8 cellular contexts compared by ENCODE assay signal in the genomic region with DNA sequence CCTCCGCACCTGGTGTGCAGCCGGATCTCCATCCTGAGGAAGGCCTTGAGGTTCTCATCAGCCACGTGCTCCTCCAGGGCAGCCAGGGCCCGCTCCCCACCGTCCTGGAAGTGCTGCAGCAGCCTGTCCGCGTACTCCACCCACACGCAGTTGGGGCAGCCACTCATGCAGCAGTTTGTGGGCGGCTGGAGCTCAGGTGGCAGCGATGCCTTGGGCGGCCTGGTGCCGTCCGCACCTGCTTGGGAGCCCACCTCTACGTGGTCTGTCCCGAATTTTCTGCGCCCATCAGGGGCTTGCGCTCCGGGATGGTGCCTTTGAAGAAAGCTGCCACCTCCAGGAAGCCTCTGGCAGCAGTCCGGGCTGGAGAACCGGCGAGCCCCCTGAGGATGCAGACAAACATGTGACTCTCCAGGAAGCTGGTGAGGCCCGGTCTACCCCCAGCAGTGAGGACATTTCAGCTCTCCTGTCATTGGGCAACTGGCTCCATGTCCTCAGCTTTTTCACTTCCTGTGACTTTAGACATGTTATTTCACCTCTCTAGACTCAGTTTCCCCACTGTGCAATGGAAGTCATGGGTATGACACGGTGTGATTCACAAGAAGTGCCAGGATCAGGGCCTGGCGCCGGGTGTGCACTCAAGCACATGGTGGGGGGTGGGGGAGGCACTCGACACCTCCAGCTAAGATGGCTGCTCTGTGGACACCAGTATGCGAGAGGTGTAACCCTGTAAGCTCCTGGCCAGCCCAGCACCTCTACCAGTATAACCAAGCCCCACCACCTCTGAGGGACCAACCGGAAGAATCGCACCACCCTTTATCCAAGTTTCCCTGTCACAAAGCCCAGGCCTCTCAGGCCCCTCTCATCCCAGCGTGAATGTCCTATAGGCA. TPM values are rescaled to one million over a fixed set of nuclear protein-coding genes. Genes with fewer than 3 reads are reported as not detected.
DNase-seq lines count a peak whose midpoint lies in the region; TF ChIP-seq lines count a peak whose summit lies in the region.

No MANE protein-coding gene starts in this region.

- peak overlapping the region; percentile 87 for H3K9ac ChIP-seq in KMS-11

- H3K27ac Mint-ChIP-seq in nephron = peak overlapping the region; percentile 88 to 96 (median 94)
- peak overlapping the region; percentile 86 for H3K27ac Mint-ChIP-seq in type B pancreatic cell

- H3K27me3 Mint-ChIP-seq in nephron (ENCODE audit: low read depth) (no peaks in the 10 kb centered on the region), type B pancreatic cell (no peaks in the 10 kb centered on the region)

- H3K4me3 ChIP-seq in KMS-11 (IDR thresholded peaks at IDR 0.05; ENCODE audit: insufficient read depth, low read depth, low read length) (no peak overlapping the region), epithelial cell of esophagus (ENCODE audit: low read length) (peak overlapping the region; percentile 92)

- H3K4me1 ChIP-seq in KMS-11 (ENCODE audit: low read depth, poor library complexity, severe bottlenecking) = peaks cover 24% of the 10 kb centered on the region

- H3K36me3 Mint-ChIP-seq in nephron (ENCODE audit: low read depth) (peaks cover 13% of the 10 kb centered on the region), type B pancreatic cell (peaks cover 3% of the 10 kb centered on the region)

- peak overlapping the region; percentile 61; the same call in 1 of the 2 replicates for H2AFZ ChIP-seq in KMS-11 (ENCODE audit: low read depth)

- peaks cover 5% of the 10 kb centered on the region; the same call in 1 of the 2 replicates for H3K36me3 ChIP-seq in KMS-11 (ENCODE audit: insufficient read depth)

- H3K9me3 Mint-ChIP-seq in nephron = no peaks in the 10 kb centered on the region
- H3K9me3 Mint-ChIP-seq in type B pancreatic cell = no peaks in the 10 kb centered on the region

- H4K20me1 ChIP-seq in KMS-11 (ENCODE audit: insufficient read depth) = no peaks in the 10 kb centered on the region

- H3K27me3 ChIP-seq in KMS-11 (ENCODE audit: insufficient read depth, low read depth) = no peaks in the 10 kb centered on the region

- peaks cover 42% of the 10 kb centered on the region for H3K79me2 ChIP-seq in KMS-11 (ENCODE audit: insufficient read depth, low read depth)

- H3K4me3 Mint-ChIP-seq in nephron (peak overlapping the region; percentile 91 to 95 (median 92)), type B pancreatic cell (peak overlapping the region; percentile 96)

- DNase-seq in NCI-H510A treated with DMSO at 0.1 percent for 48 hours (lab: John Stamatoyannopoulos, UW) (peak; percentile 66), NCI-H510A (lab: John Stamatoyannopoulos, UW) (no peak), epithelial cell of esophagus (ENCODE audit: low read depth) (peak; percentile 38), type B pancreatic cell (ENCODE audit: extremely low spot score, unreplicated experiment) (no peak), AG08396 (ENCODE audit: low spot score) (no peak)
- peak; percentile 55 to 62 for DNase-seq in activated CD4-positive, alpha-beta T cell treated with anti-CD3 and anti-CD28 coated beads, Interleukin-2, amount 50 U/mL, for 24 hours (ENCODE audit: low read depth in 1 of 2, low spot score in 1 of 2)

- H3K4me2 ChIP-seq in KMS-11 = peak overlapping the region; percentile 94

- TF ChIP-seq CTCF in KMS-11 (conservative IDR thresholded peaks at IDR 0.05; ENCODE audit: low read depth, low read length) (no peak), epithelial cell of esophagus (IDR thresholded peaks at IDR 0.05; ENCODE audit: insufficient read depth, low read depth, low read length, missing control alignments) (no peak), nephron (IDR thresholded peaks at IDR 0.05; ENCODE audit: unreplicated experiment in 3 of 3) (no peak), type B pancreatic cell (conservative IDR thresholded peaks at IDR 0.05) (no peak)

- H3K4me1 Mint-ChIP-seq in nephron = peaks cover 21% of the 10 kb centered on the region
- H3K4me1 Mint-ChIP-seq in type B pancreatic cell (ENCODE audit: unreplicated experiment) = peaks cover 17% of the 10 kb centered on the region

- peak overlapping the region; percentile 73 for H3K27ac ChIP-seq in KMS-11

RNA-seq across cellular contexts. Expression of a gene that starts 1.0 kb away (rescaled TPM):
- total RNA-seq in type B pancreatic cell (ENCODE audit: low replicate concordance) = 24.0 and 28.1 TPM in 2 replicates

RNA-seq across cellular contexts. Expression of a gene that starts 1.1 kb away (rescaled TPM):
- 27.5 and 32.1 TPM in 2 replicates for total RNA-seq in type B pancreatic cell (ENCODE audit: low replicate concordance)

RNA-seq across cellular contexts. Expression of a gene that starts 9.1 kb away (rescaled TPM):
- total RNA-seq in type B pancreatic cell (ENCODE audit: low replicate concordance) = 0.97 TPM in 1 of 2 replicates, not detected in the other

RNA-seq across cellular contexts. Expression of a gene that starts 18.1 kb away (rescaled TPM):
- 41.5 and 47.2 TPM in 2 replicates for total RNA-seq in type B pancreatic cell (ENCODE audit: low replicate concordance)

RNA-seq across cellular contexts. Expression of a gene that starts 18.4 kb away (rescaled TPM):
- total RNA-seq in type B pancreatic cell (ENCODE audit: low replicate concordance) = 115 and 119 TPM in 2 replicates

Comparison
In these comparisons a context has a peak if more than half of its experiments do, and no peak if none do; other contexts are left out.
1. DNase-seq: peak in NCI-H510A treated with DMSO at 0.1 percent for 48 hours (single experiment), activated CD4-positive, alpha-beta T cell treated with anti-CD3 and anti-CD28 coated beads, Interleukin-2, amount 50 U/mL, for 24 hours (2 of 2) and epithelial cell of esophagus (single experiment); none in NCI-H510A (single experiment), type B pancreatic cell (single experiment) and AG08396 (single experiment).